ENCODE assay signal across 1 cellular context in genomic region chr4:107825072-107825789, GRCh38.
A peak's percentile ranks its signal among the peaks of the same experiment; 100 is the strongest.
TF ChIP-seq lines count a peak whose summit lies in the region.

No MANE protein-coding gene starts in this region.

TF ChIP-seq in HepG2, 621 proteins besides CTCF, POLR2A, EP300 and RAD21 (continued from another document and continues in another):
- TF ChIP-seq ZNF784 (CRISPR knock-in tag; IDR thresholded peaks at IDR 0.05; ENCODE audit: borderline replicate concordance) (no peak), THRA (CRISPR knock-in tag; IDR thresholded peaks at IDR 0.05; ENCODE audit: borderline replicate concordance) (no peak), ZBTB39 (CRISPR knock-in tag; IDR thresholded peaks at IDR 0.05) (0 out of 2 replicates have a peak, but pooled peaks have one; percentile 33), ARNT2 (CRISPR knock-in tag; IDR thresholded peaks at IDR 0.05; ENCODE audit: low read depth) (no peak), MEF2D (CRISPR knock-in tag; IDR thresholded peaks at IDR 0.05) (no peak), TFE3 (CRISPR knock-in tag; IDR thresholded peaks at IDR 0.05) (no peak), GZF1 (CRISPR knock-in tag; IDR thresholded peaks at IDR 0.05) (no peak), IKZF4 (CRISPR knock-in tag; IDR thresholded peaks at IDR 0.05; ENCODE audit: borderline replicate concordance, low read depth, not compliant biosample characterization) (no peak), TEAD2 (CRISPR knock-in tag; IDR thresholded peaks at IDR 0.05) (no peak), THAP9 (CRISPR knock-in tag; IDR thresholded peaks at IDR 0.05; ENCODE audit: borderline replicate concordance) (no peak), UBTF (CRISPR knock-in tag; IDR thresholded peaks at IDR 0.05) (peak; percentile 70; the same call in 1 of the 2 replicates), ZMYM4 (CRISPR knock-in tag; IDR thresholded peaks at IDR 0.05) (0 out of 2 replicates have a peak, but pooled peaks have one; percentile 40), ZNF18 (CRISPR knock-in tag; IDR thresholded peaks at IDR 0.05; ENCODE audit: insufficient replicate concordance) (no peak), GABPB1 (CRISPR knock-in tag; IDR thresholded peaks at IDR 0.05) (no peak; the same call in 1 of the 2 replicates), SETDB1 (CRISPR knock-in tag; IDR thresholded peaks at IDR 0.05; ENCODE audit: borderline replicate concordance) (no peak), DNMT1 (CRISPR knock-in tag; IDR thresholded peaks at IDR 0.05) (no peak), ZNF30 (CRISPR knock-in tag; IDR thresholded peaks at IDR 0.05) (no peak), ARID4A (CRISPR knock-in tag; IDR thresholded peaks at IDR 0.05; ENCODE audit: borderline replicate concordance) (peak; percentile 37; the same call in 1 of the 2 replicates), CENPBD1 (CRISPR knock-in tag; IDR thresholded peaks at IDR 0.05; ENCODE audit: borderline replicate concordance, low read depth) (no peak), HOMEZ (CRISPR knock-in tag; IDR thresholded peaks at IDR 0.05; ENCODE audit: low read depth) (no peak), ATRX (CRISPR knock-in tag; IDR thresholded peaks at IDR 0.05; ENCODE audit: borderline replicate concordance) (no peak), FOXK2 (IDR thresholded peaks at IDR 0.05) (no peak), MXD1 (CRISPR knock-in tag; IDR thresholded peaks at IDR 0.05) (no peak), TRIM24 (CRISPR knock-in tag; IDR thresholded peaks at IDR 0.05) (no peak), ZFP36 (IDR thresholded peaks at IDR 0.05; ENCODE audit: borderline replicate concordance, low read depth, low read length, partially characterized antibody) (no peak), ZBTB7B (CRISPR knock-in tag; IDR thresholded peaks at IDR 0.05) (no peak), MAX (IDR thresholded peaks at IDR 0.05) (0 out of 2 replicates have a peak, but pooled peaks have one; percentile 33), ZNF839 (CRISPR knock-in tag; IDR thresholded peaks at IDR 0.05; ENCODE audit: borderline replicate concordance) (no peak), ZNF550 (CRISPR knock-in tag; IDR thresholded peaks at IDR 0.05; ENCODE audit: borderline replicate concordance) (no peak), ZNF770 (CRISPR knock-in tag; IDR thresholded peaks at IDR 0.05) (no peak), SAP130 (CRISPR knock-in tag; IDR thresholded peaks at IDR 0.05; ENCODE audit: low read depth) (no peak), CBX1 (IDR thresholded peaks at IDR 0.05; ENCODE audit: low read depth) (no peak), MXI1 (IDR thresholded peaks at IDR 0.05; ENCODE audit: borderline replicate concordance, low read depth, low read length) (no peak)
